ENCODE assay signal across 22 cellular contexts in the genomic region with DNA sequence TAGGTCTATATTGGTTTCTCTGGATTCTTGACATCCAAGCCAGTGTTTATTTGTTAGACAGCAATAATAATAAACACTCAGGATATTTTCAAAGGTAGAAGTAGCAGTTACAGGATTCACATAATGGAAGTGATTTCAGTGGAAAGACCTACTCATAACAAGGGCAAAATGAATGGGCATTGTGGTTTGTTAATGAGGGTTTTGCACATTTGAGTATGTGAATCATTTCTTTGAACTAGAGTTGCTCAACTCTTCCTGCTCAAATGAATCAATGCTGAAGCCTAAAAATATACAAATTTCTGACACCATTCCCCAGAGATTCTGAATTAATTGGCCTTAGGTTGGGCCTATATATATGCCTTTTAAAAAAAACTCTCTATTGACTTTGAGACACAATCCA. TPM values are rescaled to one million over a fixed set of nuclear protein-coding genes. Genes with fewer than 3 reads are reported as not detected.
A peak's percentile ranks its signal among the peaks of the same experiment; 100 is the strongest.
DNase-seq lines count a peak whose midpoint lies in the region; ATAC-seq, FAIRE-seq and TF ChIP-seq lines count a peak whose summit lies in the region.
"Had no signal": no experiment of that assay in that cellular context is flagged by ENCODE, and none has a peak within 500 bp of the region (broad histone marks: within the 10 kb centered on the region; RNA-seq: fewer than 3 reads in every experiment).

No MANE protein-coding gene starts in this region.

- intact Hi-C loops in left lung (cut with DNase I): no loop called here

- H3K9me3 ChIP-seq in left lung: peaks cover 0 to 22% of the 10 kb centered on the region in 2 donors
- H3K9me3 ChIP-seq: transverse colon had no signal

- peaks cover 9 to 22% of the 10 kb centered on the region in 2 donors for H3K27me3 ChIP-seq in left lung

- FAIRE-seq in GM19239 (lab: Jason Lieb, UNC): no peak

- TF ChIP-seq CTCF in left lung (IDR thresholded peaks at IDR 0.05): no peak

- DNase-seq in DMS153 (lab: John Stamatoyannopoulos, UW): peak; percentile 23
- no peak for DNase-seq in DMS153 treated with DMSO at 0.1 percent for 48 hours (lab: John Stamatoyannopoulos, UW; ENCODE audit: unreplicated experiment)
- DNase-seq in NCI-H2107 (lab: John Stamatoyannopoulos, UW): peak; percentile 6
- peak; percentile 48 for DNase-seq in astrocyte of the hippocampus (ENCODE audit: low read depth, low spot score)
- DNase-seq in left lung: no peak
- DNase-seq in NCI-H1694 treated with DMSO at 0.1 percent for 48 hours (lab: John Stamatoyannopoulos, UW): no peak
- DNase-seq in amniotic stem cell (lab: John Stamatoyannopoulos, UW): no peak
- no peak for DNase-seq in GM19239 (ENCODE audit: insufficient read length, low spot score)
- DNase-seq: activated CD4-positive, alpha-beta T cell treated with anti-CD3 and anti-CD28 coated beads for 1 hour; activated naive CD4-positive, alpha-beta T cell treated with anti-CD3 and anti-CD28 coated beads, Interleukin-2, amount 10 ng/mL, durations not matched to agents 7 days and 5 days; DND-41; hippocampal formation; left cardiac atrium; midbrain; NCI-H2029 treated with DMSO at 0.1 percent for 48 hours; NCI-H526; retina; stimulated activated naive B cell treated with anti-CD40 and anti-IgM and Interleukin-4, amounts not matched to agents 10 μg/mL and 1 μg/mL and 100 μg/mL, for 72 hours; T-helper 9 cell; transverse colon had no signal

- no peaks in the 10 kb centered on the region for H3K4me1 ChIP-seq in left lung
- H3K4me1 ChIP-seq: transverse colon had no signal

- H3K36me3 ChIP-seq in left lung: no peaks in the 10 kb centered on the region
- H3K36me3 ChIP-seq: transverse colon had no signal

- no peak overlapping the region for H3K27ac ChIP-seq in left lung
- H3K27ac ChIP-seq: 22Rv1, SK-N-MC, transverse colon had no signal

- ATAC-seq in left lung: peak; percentile 62
- ATAC-seq: left cardiac atrium; stimulated activated naive B cell treated with anti-CD40 and anti-IgM and Interleukin-4, amounts not matched to agents 10 μg/mL and 1 μg/mL and 100 μg/mL, for 72 hours had no signal

- no peak overlapping the region for H3K4me3 ChIP-seq in left lung
- H3K4me3 ChIP-seq: SK-N-MC, transverse colon had no signal

RNA-seq across cellular contexts. Expression of a gene that starts 4.1 kb away (rescaled TPM):
- 1 to 10 TPM in 1 of 2 donors, under 1 TPM in 1; 0.93 to 7.9 TPM for total RNA-seq in left lung
- total RNA-seq: left cardiac atrium, transverse colon had no signal

Comparison
In these comparisons a context has a peak if more than half of its experiments do, and no peak if none do; other contexts are left out.
1. DNase-seq: peak in DMS153 (single experiment), NCI-H2107 (single experiment) and astrocyte of the hippocampus (single experiment); none in DMS153 treated with DMSO at 0.1 percent for 48 hours (single experiment), left lung (0 of 2), NCI-H1694 treated with DMSO at 0.1 percent for 48 hours (single experiment), amniotic stem cell (single experiment) and GM19239 (single experiment).